Comparison of ENCODE assay signal across 34 cellular contexts in genomic region chr14:99991306-99991705, GRCh38.
"Had no signal": no experiment of that assay in that cellular context is flagged by ENCODE, and none has a peak within 500 bp of the region (broad histone marks: within the 10 kb centered on the region; RNA-seq: fewer than 3 reads in every experiment).

No MANE protein-coding gene starts in this region.

- H3K27me3 Mint-ChIP-seq: activated T-helper 17 cell treated with anti-CD3 and anti-CD28 coated beads, Interleukin-2, amount 50 U/mL, for 72 hours had no signal

- H3K27ac Mint-ChIP-seq: activated CD4-positive, alpha-beta memory T cell treated with anti-CD3 and anti-CD28 coated beads, Interleukin-2, amount 10 ng/mL, durations not matched to agents 7 days and 5 days; activated CD8-positive, alpha-beta memory T cell treated with anti-CD3 and anti-CD28 coated beads, Interleukin-2, amount 10 ng/mL, durations not matched to agents 7 days and 5 days; activated naive CD8-positive, alpha-beta T cell treated with anti-CD3 and anti-CD28 coated beads for 36 hours; activated T-helper 17 cell treated with anti-CD3 and anti-CD28 coated beads, Interleukin-2, amount 50 U/mL, for 72 hours had no signal

- H3K36me3 ChIP-seq: ascending aorta, cardiac muscle cell, Peyer's patch, SJSA1, WERI-Rb-1 had no signal

- H3K36me3 Mint-ChIP-seq: activated naive CD8-positive, alpha-beta T cell treated with anti-CD3 and anti-CD28 coated beads for 36 hours had no signal

- H3K27me3 ChIP-seq: ascending aorta, cardiac muscle cell, Peyer's patch had no signal

- H3K4me1 ChIP-seq: ascending aorta, Peyer's patch, SJSA1 had no signal

- H3K9me3 Mint-ChIP-seq: activated T-helper 17 cell treated with anti-CD3 and anti-CD28 coated beads, Interleukin-2, amount 50 U/mL, for 72 hours had no signal

- H3K9me3 ChIP-seq: ascending aorta, Peyer's patch had no signal

- DNase-seq: activated CD4-positive, alpha-beta memory T cell treated with anti-CD3 and anti-CD28 coated beads, Interleukin-2, amount 10 ng/mL, durations not matched to agents 7 days and 5 days; activated CD4-positive, alpha-beta T cell treated with anti-CD3 and anti-CD28 coated beads for 1 hour; activated CD4-positive, alpha-beta T cell treated with anti-CD3 and anti-CD28 coated beads for 48 hours; activated CD4-positive, CD25-positive, alpha-beta regulatory T cell; activated CD8-positive, alpha-beta memory T cell treated with anti-CD3 and anti-CD28 coated beads for 24 hours; activated CD8-positive, alpha-beta memory T cell treated with anti-CD3 and anti-CD28 coated beads, Interleukin-2, amount 10 ng/mL, durations not matched to agents 7 days and 5 days; activated CD8-positive, alpha-beta memory T cell treated with anti-CD3 and anti-CD28 coated beads, Interleukin-2, amount 50 U/mL, for 48 hours; activated effector memory CD4-positive, alpha-beta T cell treated with anti-CD3 and anti-CD28 coated beads, Interleukin-2, amount 50 U/mL, for 16 hours; activated naive CD4-positive, alpha-beta T cell; activated naive CD4-positive, alpha-beta T cell treated with anti-CD3 and anti-CD28 coated beads, Interleukin-2, amount 50 U/mL, for 16 hours; activated naive CD8-positive, alpha-beta T cell treated with anti-CD3 and anti-CD28 coated beads for 36 hours; activated T-cell treated with anti-CD3 and anti-CD28 coated beads, Interleukin-2, amount 50 U/mL, for 48 hours; amygdala; NCI-H1092 treated with DMSO at 0.1 percent for 48 hours; NCI-H1417; NCI-H146; NCI-H187; NCI-H2029 treated with DMSO at 0.1 percent for 48 hours; NCI-H2107; NCI-H2171; NCI-H510A; NCI-H748 treated with DMSO at 0.1 percent for 48 hours; NK-92 treated with Interleukin-12 subunit alpha and Interleukin-12 subunit beta, amount 100 ng/mL, for 24 hours; PC-3; Peyer's patch; RPMI8226; SHP77 treated with DMSO at 0.1 percent for 48 hours; SW 1271; T1000; WERI-Rb-1 had no signal

- H3K27ac ChIP-seq: ascending aorta, cardiac muscle cell, Peyer's patch, SJSA1, WERI-Rb-1 had no signal

- H3K4me3 ChIP-seq: ascending aorta, cardiac muscle cell, Peyer's patch, SJSA1 had no signal

- ATAC-seq: activated CD8-positive, alpha-beta memory T cell treated with anti-CD3 and anti-CD28 coated beads, Interleukin-2, amount 10 ng/mL, durations not matched to agents 7 days and 5 days; activated T-helper 17 cell treated with anti-CD3 and anti-CD28 coated beads, Interleukin-2, amount 50 U/mL, for 72 hours; PC-3 had no signal

- H3K4me3 Mint-ChIP-seq: activated CD4-positive, alpha-beta memory T cell treated with anti-CD3 and anti-CD28 coated beads, Interleukin-2, amount 10 ng/mL, durations not matched to agents 7 days and 5 days; activated CD8-positive, alpha-beta memory T cell treated with anti-CD3 and anti-CD28 coated beads, Interleukin-2, amount 10 ng/mL, durations not matched to agents 7 days and 5 days; activated naive CD8-positive, alpha-beta T cell treated with anti-CD3 and anti-CD28 coated beads for 36 hours; activated T-helper 17 cell treated with anti-CD3 and anti-CD28 coated beads, Interleukin-2, amount 50 U/mL, for 72 hours had no signal
